In the genomic region with DNA sequence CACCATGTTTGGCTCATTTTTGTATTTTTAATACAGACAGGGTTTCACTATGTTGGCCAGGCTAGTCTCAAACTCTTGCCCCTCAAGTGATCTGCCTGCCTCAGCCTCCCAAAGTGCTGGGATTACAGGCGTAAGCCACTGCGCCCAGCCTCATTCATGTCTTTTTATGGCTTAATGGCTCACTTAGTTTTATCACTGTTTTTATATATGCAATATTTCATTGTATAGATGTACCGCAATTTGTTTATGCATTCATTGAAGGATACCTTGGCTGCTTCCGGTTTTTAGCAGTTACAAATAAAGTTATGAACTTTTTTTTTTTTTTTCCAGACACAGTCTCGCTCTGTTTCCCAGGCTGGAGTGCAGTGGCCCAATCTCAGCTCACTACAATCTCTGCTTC, we compare ENCODE assay signal across 10 cellular contexts. TPM values are rescaled to one million over a fixed set of nuclear protein-coding genes. Genes with fewer than 3 reads are reported as not detected.
"Had no signal": no experiment of that assay in that cellular context is flagged by ENCODE, and none has a peak within 500 bp of the region (broad histone marks: within the 10 kb centered on the region; RNA-seq: fewer than 3 reads in every experiment).

No MANE protein-coding gene starts in this region.

- DNase-seq: GOT3, H7 had no signal

- H3K9ac ChIP-seq: GM23248 had no signal

- H3K27ac ChIP-seq: GM23248, HL-60 had no signal

- H2AFZ ChIP-seq: GM23248 had no signal

- ATAC-seq: HepG2 had no signal

- H3K9me3 ChIP-seq: HAP-1 had no signal

- H3K4me3 ChIP-seq: GM23248, HAP-1 had no signal

- H3K36me3 ChIP-seq: HAP-1 had no signal

RNA-seq across cellular contexts. Expression of a gene that starts 27.0 kb away (rescaled TPM):
- total RNA-seq: GM23248, H4, HFFc6, HT1080 had no signal
- polyA plus RNA-seq: GM23248, IgD-negative memory B cell had no signal

RNA-seq across cellular contexts. Expression of a gene that starts 54.9 kb away (rescaled TPM):
- total RNA-seq: GM23248, H4, HFFc6, HT1080 had no signal
- polyA plus RNA-seq: GM23248, IgD-negative memory B cell had no signal
